11 cellular contexts compared by ENCODE assay signal in genomic region chr1:168079761-168080160, GRCh38. TPM values are rescaled to one million over a fixed set of nuclear protein-coding genes. Genes with fewer than 3 reads are reported as not detected.
DNase-seq lines count a peak whose midpoint lies in the region; ATAC-seq and TF ChIP-seq lines count a peak whose summit lies in the region.
"Had no signal": no experiment of that assay in that cellular context is flagged by ENCODE, and none has a peak within 500 bp of the region (broad histone marks: within the 10 kb centered on the region; RNA-seq: fewer than 3 reads in every experiment).

No MANE protein-coding gene starts in this region.

- H3K4me2 ChIP-seq in hepatocyte = no peak overlapping the region

- peaks cover 13% of the 10 kb centered on the region for H3K4me1 ChIP-seq in RWPE2 (ENCODE audit: insufficient read depth, poor library complexity, severe bottlenecking)
- no peaks in the 10 kb centered on the region for H3K4me1 ChIP-seq in hepatocyte (ENCODE audit: insufficient read depth)

- H4K20me1 ChIP-seq in hepatocyte (ENCODE audit: insufficient read depth, poor library complexity, severe bottlenecking) = no peaks in the 10 kb centered on the region

- ATAC-seq in RWPE2 (ENCODE audit: low read depth) = peak; percentile 67
- ATAC-seq: activated CD4-positive, CD25-positive, alpha-beta regulatory T cell treated with anti-CD3 and anti-CD28 coated beads, Interleukin-2, amount 50 U/mL, for 24 hours; left lobe of liver had no signal

- DNase-seq in GM04503 (ENCODE audit: low read depth) (peak; percentile 60), RWPE2 (ENCODE audit: low spot score) (no peak), fibroblast of gingiva (ENCODE audit: low read depth) (peak; percentile 35), renal cortical epithelial cell (ENCODE audit: low read depth) (peak; percentile 64), islet precursor cell (no peak), hepatocyte (ENCODE audit: low spot score) (no peak), endothelial cell (ENCODE audit: low spot score) (no peak)
- DNase-seq: activated naive CD8-positive, alpha-beta T cell treated with anti-CD3 and anti-CD28 coated beads for 36 hours; activated T-cell treated with anti-CD3 and anti-CD28 coated beads for 4 hours had no signal

- no peak overlapping the region for H3K4me3 Mint-ChIP-seq in endothelial cell (ENCODE audit: unreplicated experiment)
- H3K4me3 Mint-ChIP-seq: activated naive CD8-positive, alpha-beta T cell treated with anti-CD3 and anti-CD28 coated beads for 36 hours had no signal

- H3K36me3 ChIP-seq in RWPE2 (ENCODE audit: low read depth) = peaks cover 19% of the 10 kb centered on the region
- H3K36me3 ChIP-seq in hepatocyte (replicated peaks; ENCODE audit: insufficient read depth, low read depth) = no peaks in the 10 kb centered on the region

- H2AFZ ChIP-seq in hepatocyte = no peak overlapping the region

- peaks cover 2% of the 10 kb centered on the region for H3K27me3 Mint-ChIP-seq in endothelial cell (ENCODE audit: unreplicated experiment)
- H3K27me3 Mint-ChIP-seq: activated naive CD8-positive, alpha-beta T cell treated with anti-CD3 and anti-CD28 coated beads for 36 hours had no signal

- H3K4me1 Mint-ChIP-seq in endothelial cell (ENCODE audit: unreplicated experiment) = no peaks in the 10 kb centered on the region

- TF ChIP-seq CTCF in RWPE2 (IDR thresholded peaks at IDR 0.05; ENCODE audit: poor library complexity, severe bottlenecking) (no peak), hepatocyte (IDR thresholded peaks at IDR 0.05; ENCODE audit: poor library complexity) (no peak), endothelial cell (IDR thresholded peaks at IDR 0.05; ENCODE audit: unreplicated experiment) (no peak)

- H3K27ac ChIP-seq in RWPE2 (ENCODE audit: poor library complexity, severe bottlenecking) (peak overlapping the region; percentile 51), hepatocyte (no peak overlapping the region)

- H3K27ac Mint-ChIP-seq in endothelial cell (ENCODE audit: unreplicated experiment) = no peak overlapping the region
- H3K27ac Mint-ChIP-seq: activated naive CD8-positive, alpha-beta T cell treated with anti-CD3 and anti-CD28 coated beads for 36 hours had no signal

- H3K36me3 Mint-ChIP-seq in endothelial cell (ENCODE audit: low read depth, unreplicated experiment) = peaks cover 29% of the 10 kb centered on the region

- no peaks in the 10 kb centered on the region for H3K9me3 Mint-ChIP-seq in endothelial cell (ENCODE audit: unreplicated experiment)
- H3K9me3 Mint-ChIP-seq: activated naive CD8-positive, alpha-beta T cell treated with anti-CD3 and anti-CD28 coated beads for 36 hours had no signal

- H3K27me3 ChIP-seq in RWPE2 (ENCODE audit: insufficient read depth, poor library complexity, severe bottlenecking) (no peaks in the 10 kb centered on the region), hepatocyte (no peaks in the 10 kb centered on the region)

- no peaks in the 10 kb centered on the region for H3K9me2 ChIP-seq in hepatocyte (replicated peaks; ENCODE audit: insufficient read depth)

- H3K9me3 ChIP-seq in RWPE2 (ENCODE audit: severe bottlenecking) (no peaks in the 10 kb centered on the region), hepatocyte (ENCODE audit: low read depth) (no peaks in the 10 kb centered on the region)

- no peaks in the 10 kb centered on the region for H3K79me2 ChIP-seq in hepatocyte

- H3K4me3 ChIP-seq in RWPE2 (ENCODE audit: severe bottlenecking) = no peak overlapping the region
- no peak overlapping the region for H3K4me3 ChIP-seq in hepatocyte

RNA-seq across cellular contexts. Expression of gene GPR161, which starts 57.0 kb away (rescaled TPM):
- total RNA-seq in renal cortical epithelial cell (10.4 and 20.0 TPM in 2 replicates), hepatocyte (13.6 and 15.9 TPM in 2 replicates), endothelial cell (ENCODE audit: unreplicated experiment) (40.9 TPM)
- polyA plus RNA-seq in hepatocyte = 19.3 and 22.4 TPM in 2 replicates

Comparison
In these comparisons a context has a peak if more than half of its experiments do, and no peak if none do; other contexts are left out.
1. DNase-seq: peak in GM04503 (single experiment), fibroblast of gingiva (single experiment) and renal cortical epithelial cell (single experiment); none in RWPE2 (single experiment), islet precursor cell (single experiment), hepatocyte (single experiment) and endothelial cell (single experiment).